In genomic region chr4:173827707-173828106, GRCh38 we compare ENCODE assay signal across 24 cellular contexts.
DNase-seq lines count a peak whose midpoint lies in the region; ATAC-seq, FAIRE-seq and TF ChIP-seq lines count a peak whose summit lies in the region.
"Had no signal": no experiment of that assay in that cellular context is flagged by ENCODE, and none has a peak within 500 bp of the region (broad histone marks: within the 10 kb centered on the region; RNA-seq: fewer than 3 reads in every experiment).

No MANE protein-coding gene starts in this region.

- no peaks in the 10 kb centered on the region for H3K36me3 Mint-ChIP-seq in type B pancreatic cell
- no peaks in the 10 kb centered on the region for H3K36me3 Mint-ChIP-seq in activated T-helper 1 cell treated with anti-CD3 and anti-CD28 coated beads, Interleukin-12 subunit alpha, Interleukin-12 subunit beta, Interleukin-2, Interleukin-4 antibody, amounts not matched to agents 30 ng/mL and 10 ng/mL and 1 ng/mL, durations not matched to agents 14 hours and 24 hours and 36 hours (ENCODE audit: low read depth)
- H3K36me3 Mint-ChIP-seq: memory B cell, natural killer cell had no signal

- no peaks in the 10 kb centered on the region for H3K27me3 Mint-ChIP-seq in type B pancreatic cell
- peaks cover 2% of the 10 kb centered on the region for H3K27me3 Mint-ChIP-seq in activated T-helper 1 cell treated with anti-CD3 and anti-CD28 coated beads, Interleukin-12 subunit alpha, Interleukin-12 subunit beta, Interleukin-2, Interleukin-4 antibody, amounts not matched to agents 30 ng/mL and 10 ng/mL and 1 ng/mL, durations not matched to agents 14 hours and 24 hours and 36 hours (ENCODE audit: insufficient read depth)
- H3K27me3 Mint-ChIP-seq: memory B cell had no signal

- H3K4me1 ChIP-seq in right atrium auricular region: no peaks in the 10 kb centered on the region

- ATAC-seq in left ventricle myocardium superior (peak; percentile 60), GM18519 (IDR thresholded peaks at IDR 0.05; ENCODE audit: low FRiP score, unreplicated experiment) (no peak)
- ATAC-seq: natural killer cell had no signal

- H3K27ac Mint-ChIP-seq in type B pancreatic cell: no peak overlapping the region
- no peak overlapping the region for H3K27ac Mint-ChIP-seq in activated T-helper 1 cell treated with anti-CD3 and anti-CD28 coated beads, Interleukin-12 subunit alpha, Interleukin-12 subunit beta, Interleukin-2, Interleukin-4 antibody, amounts not matched to agents 30 ng/mL and 10 ng/mL and 1 ng/mL, durations not matched to agents 14 hours and 24 hours and 36 hours
- H3K27ac Mint-ChIP-seq: memory B cell, natural killer cell had no signal

- DNase-seq in left ventricle myocardium superior (no peak), right atrium auricular region (ENCODE audit: low spot score) (no peak), LNCaP clone FGC (ENCODE audit: low read depth) (no peak), amniotic epithelial cell (ENCODE audit: low read depth) (peak; percentile 45), type B pancreatic cell (ENCODE audit: extremely low spot score, unreplicated experiment) (no peak), urothelium cell line (ENCODE audit: low spot score) (no peak)
- no peak for DNase-seq in activated T-helper 1 cell treated with anti-CD3 and anti-CD28 coated beads, Interleukin-12 subunit alpha, Interleukin-12 subunit beta, Interleukin-2, Interleukin-4 antibody, amounts not matched to agents 30 ng/mL and 10 ng/mL and 1 ng/mL, durations not matched to agents 14 hours and 24 hours and 36 hours (ENCODE audit: low spot score)
- DNase-seq: activated CD4-positive, alpha-beta T cell treated with anti-CD3 and anti-CD28 coated beads for 48 hours; activated effector memory CD4-positive, alpha-beta T cell treated with anti-CD3 and anti-CD28 coated beads, Interleukin-2, amount 50 U/mL, for 16 hours; amygdala; COR-L47; effector CD4-positive, alpha-beta T cell; natural killer cell; NCI-H187 treated with DMSO at 0.1 percent for 48 hours; PC-9; posterior cingulate gyrus; stimulated activated CD4-positive, alpha-beta T cell treated with anti-CD3 and anti-CD28 coated beads, Interleukin-4, amount 100 ng/mL, for 24 hours; substantia nigra had no signal

- no peaks in the 10 kb centered on the region for H3K36me3 ChIP-seq in right atrium auricular region

- intact Hi-C loops in left ventricle myocardium superior (cut with micrococcal nuclease): no loop called here
- intact Hi-C loops in activated T-helper 1 cell treated with anti-CD3 and anti-CD28 coated beads, Interleukin-12 subunit alpha, Interleukin-12 subunit beta, Interleukin-2, Interleukin-4 antibody, amounts not matched to agents 30 ng/mL and 10 ng/mL and 1 ng/mL, durations not matched to agents 14 hours and 24 hours and 36 hours (cut with micrococcal nuclease): no loop called here

- no peaks in the 10 kb centered on the region for H3K4me1 Mint-ChIP-seq in type B pancreatic cell (ENCODE audit: unreplicated experiment)
- H3K4me1 Mint-ChIP-seq in activated T-helper 1 cell treated with anti-CD3 and anti-CD28 coated beads, Interleukin-12 subunit alpha, Interleukin-12 subunit beta, Interleukin-2, Interleukin-4 antibody, amounts not matched to agents 30 ng/mL and 10 ng/mL and 1 ng/mL, durations not matched to agents 14 hours and 24 hours and 36 hours (ENCODE audit: low read depth): no peaks in the 10 kb centered on the region
- H3K4me1 Mint-ChIP-seq: memory B cell, natural killer cell had no signal

- H3K9me3 Mint-ChIP-seq in type B pancreatic cell: peaks cover 5% of the 10 kb centered on the region
- no peaks in the 10 kb centered on the region for H3K9me3 Mint-ChIP-seq in activated T-helper 1 cell treated with anti-CD3 and anti-CD28 coated beads, Interleukin-12 subunit alpha, Interleukin-12 subunit beta, Interleukin-2, Interleukin-4 antibody, amounts not matched to agents 30 ng/mL and 10 ng/mL and 1 ng/mL, durations not matched to agents 14 hours and 24 hours and 36 hours

- H3K9me3 ChIP-seq in right atrium auricular region: no peaks in the 10 kb centered on the region

- no peaks in the 10 kb centered on the region for H3K27me3 ChIP-seq in right atrium auricular region

- TF ChIP-seq CTCF in right atrium auricular region (IDR thresholded peaks at IDR 0.05): peak in 1 of 2 donors; percentile 36
- peak; percentile 26 for TF ChIP-seq CTCF in LNCaP clone FGC (IDR thresholded peaks at IDR 0.05; ENCODE audit: control insufficient read depth, extremely low read depth, insufficient read depth)
- TF ChIP-seq CTCF in type B pancreatic cell (conservative IDR thresholded peaks at IDR 0.05): peak; percentile 25

- H3K4me3 Mint-ChIP-seq in type B pancreatic cell: no peak overlapping the region
- no peak overlapping the region for H3K4me3 Mint-ChIP-seq in activated T-helper 1 cell treated with anti-CD3 and anti-CD28 coated beads, Interleukin-12 subunit alpha, Interleukin-12 subunit beta, Interleukin-2, Interleukin-4 antibody, amounts not matched to agents 30 ng/mL and 10 ng/mL and 1 ng/mL, durations not matched to agents 14 hours and 24 hours and 36 hours
- H3K4me3 Mint-ChIP-seq: memory B cell, natural killer cell had no signal

- no peak for FAIRE-seq in urothelium cell line (lab: Jason Lieb, UNC)
- FAIRE-seq: G401.6, HTR-8/SVneo, TTC549 had no signal

- H3K4me3 ChIP-seq in right atrium auricular region (no peak overlapping the region), LNCaP clone FGC (ENCODE audit: low read depth, low read length) (no peak overlapping the region)
- H3K4me3 ChIP-seq: PC-9, SK-N-MC had no signal

- H3K27ac ChIP-seq in right atrium auricular region: no peak overlapping the region
- H3K27ac ChIP-seq: PC-9, SK-N-MC had no signal
